ENCODE assay signal across 27 cellular contexts in the genomic region with DNA sequence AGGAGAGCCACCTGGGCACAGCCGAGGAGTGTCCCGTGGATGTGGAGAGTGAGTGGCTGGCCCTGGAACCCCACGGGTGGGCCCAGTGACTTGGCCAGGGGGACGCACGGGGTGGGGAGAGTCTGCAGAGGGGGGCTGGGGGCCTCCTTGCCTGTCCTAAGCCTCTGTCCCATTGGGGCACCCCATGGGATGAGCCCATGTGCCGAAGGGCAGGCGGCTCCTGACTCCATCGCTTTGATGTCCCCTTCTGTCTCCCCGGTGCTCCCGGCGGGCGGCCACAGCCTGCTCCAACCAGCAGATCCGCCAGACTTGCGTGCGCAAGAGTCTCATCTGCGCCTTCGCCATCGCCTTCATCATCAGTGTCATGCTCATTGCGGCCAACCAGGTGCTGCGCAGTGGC. TPM values are rescaled to one million over a fixed set of nuclear protein-coding genes. Genes with fewer than 3 reads are reported as not detected.
A peak's percentile ranks its signal among the peaks of the same experiment; 100 is the strongest.
DNase-seq lines count a peak whose midpoint lies in the region; ATAC-seq and TF ChIP-seq lines count a peak whose summit lies in the region.
"Had no signal": no experiment of that assay in that cellular context is flagged by ENCODE, and none has a peak within 500 bp of the region (broad histone marks: within the 10 kb centered on the region; RNA-seq: fewer than 3 reads in every experiment).

No MANE protein-coding gene starts in this region.

- H3K4me3 ChIP-seq in endodermal cell (ENCODE audit: low read length) (no peak overlapping the region), osteoblast (ENCODE audit: insufficient read depth, low read length) (no peak overlapping the region)
- H3K4me3 ChIP-seq: BLaER1, GM12878 had no signal

- H3K4me1 ChIP-seq in endodermal cell (ENCODE audit: control insufficient read depth, insufficient read depth, low read length) (no peaks in the 10 kb centered on the region), osteoblast (ENCODE audit: insufficient read depth, low read length) (no peaks in the 10 kb centered on the region)

- no peaks in the 10 kb centered on the region for H3K36me3 ChIP-seq in endodermal cell (ENCODE audit: control insufficient read depth, insufficient read depth, low read length)
- H3K36me3 ChIP-seq in osteoblast (ENCODE audit: insufficient read depth, low read length): no peaks in the 10 kb centered on the region
- H3K36me3 ChIP-seq: BE2C had no signal

- H4K20me1 ChIP-seq in osteoblast (ENCODE audit: insufficient read depth, low read length): no peaks in the 10 kb centered on the region

- no peaks in the 10 kb centered on the region for H3K79me2 ChIP-seq in osteoblast (ENCODE audit: insufficient read depth, low read length)

- TF ChIP-seq CTCF in endodermal cell (conservative IDR thresholded peaks at IDR 0.05) (no peak), osteoblast (IDR thresholded peaks at IDR 0.05; ENCODE audit: extremely low read depth, low read depth, low read length) (no peak)

- H3K9me3 Mint-ChIP-seq in IgD-negative memory B cell (no peaks in the 10 kb centered on the region), endodermal cell (no peaks in the 10 kb centered on the region)
- H3K9me3 Mint-ChIP-seq in stimulated activated memory B cell treated with anti-CD40 and anti-IgM and Interleukin-4, amounts not matched to agents 10 μg/mL and 1 μg/mL and 100 μg/mL, for 72 hours: no peaks in the 10 kb centered on the region
- no peaks in the 10 kb centered on the region for H3K9me3 Mint-ChIP-seq in natural killer cell treated with Interleukin-12 subunit alpha and Interleukin-12 subunit beta and Interleukin-15 and Interleukin-18, amount 100 ng/mL, for 72 hours
- H3K9me3 Mint-ChIP-seq: CD14-positive monocyte; CD4-positive, alpha-beta memory T cell; CD4-positive, CD25-positive, alpha-beta regulatory T cell; CD8-positive, alpha-beta memory T cell had no signal

- H3K27ac ChIP-seq in endodermal cell (ENCODE audit: low read depth, low read length) (no peak overlapping the region), osteoblast (ENCODE audit: low read depth, low read length) (no peak overlapping the region)
- H3K27ac ChIP-seq: BLaER1 had no signal

- H3K4me2 ChIP-seq in osteoblast (ENCODE audit: insufficient read depth, low read length): no peak overlapping the region
- H3K4me2 ChIP-seq: BLaER1 had no signal

- H3K36me3 Mint-ChIP-seq in IgD-negative memory B cell (no peaks in the 10 kb centered on the region), endodermal cell (ENCODE audit: low read depth) (no peaks in the 10 kb centered on the region)
- peaks cover 14% of the 10 kb centered on the region for H3K36me3 Mint-ChIP-seq in stimulated activated memory B cell treated with anti-CD40 and anti-IgM and Interleukin-4, amounts not matched to agents 10 μg/mL and 1 μg/mL and 100 μg/mL, for 72 hours
- no peaks in the 10 kb centered on the region for H3K36me3 Mint-ChIP-seq in natural killer cell treated with Interleukin-12 subunit alpha and Interleukin-12 subunit beta and Interleukin-15 and Interleukin-18, amount 100 ng/mL, for 72 hours

- peaks cover 5% of the 10 kb centered on the region for H3K27me3 Mint-ChIP-seq in IgD-negative memory B cell
- H3K27me3 Mint-ChIP-seq in endodermal cell (ENCODE audit: insufficient read depth): peaks cover 12% of the 10 kb centered on the region
- H3K27me3 Mint-ChIP-seq in stimulated activated memory B cell treated with anti-CD40 and anti-IgM and Interleukin-4, amounts not matched to agents 10 μg/mL and 1 μg/mL and 100 μg/mL, for 72 hours: no peaks in the 10 kb centered on the region
- no peaks in the 10 kb centered on the region for H3K27me3 Mint-ChIP-seq in natural killer cell treated with Interleukin-12 subunit alpha and Interleukin-12 subunit beta and Interleukin-15 and Interleukin-18, amount 100 ng/mL, for 72 hours
- H3K27me3 Mint-ChIP-seq: CD4-positive, alpha-beta memory T cell had no signal

- no peaks in the 10 kb centered on the region for H3K9me3 ChIP-seq in endodermal cell (ENCODE audit: control insufficient read depth, low read length)
- no peaks in the 10 kb centered on the region for H3K9me3 ChIP-seq in osteoblast (ENCODE audit: low read depth, low read length)
- H3K9me3 ChIP-seq: BE2C, BLaER1 had no signal

- H2AFZ ChIP-seq in osteoblast (ENCODE audit: low read length): no peak overlapping the region

- H3K4me3 Mint-ChIP-seq in IgD-negative memory B cell (no peak overlapping the region), endodermal cell (no peak overlapping the region)
- H3K4me3 Mint-ChIP-seq in stimulated activated memory B cell treated with anti-CD40 and anti-IgM and Interleukin-4, amounts not matched to agents 10 μg/mL and 1 μg/mL and 100 μg/mL, for 72 hours: no peak overlapping the region
- no peak overlapping the region for H3K4me3 Mint-ChIP-seq in natural killer cell treated with Interleukin-12 subunit alpha and Interleukin-12 subunit beta and Interleukin-15 and Interleukin-18, amount 100 ng/mL, for 72 hours
- H3K4me3 Mint-ChIP-seq: CD14-positive monocyte; CD4-positive, alpha-beta memory T cell; CD4-positive, CD25-positive, alpha-beta regulatory T cell; CD8-positive, alpha-beta memory T cell had no signal

- H3K4me1 Mint-ChIP-seq in IgD-negative memory B cell (no peaks in the 10 kb centered on the region), endodermal cell (peaks cover 8% of the 10 kb centered on the region)
- H3K4me1 Mint-ChIP-seq in stimulated activated memory B cell treated with anti-CD40 and anti-IgM and Interleukin-4, amounts not matched to agents 10 μg/mL and 1 μg/mL and 100 μg/mL, for 72 hours: peaks cover 12% of the 10 kb centered on the region
- H3K4me1 Mint-ChIP-seq in natural killer cell treated with Interleukin-12 subunit alpha and Interleukin-12 subunit beta and Interleukin-15 and Interleukin-18, amount 100 ng/mL, for 72 hours (ENCODE audit: low read depth in 2 of 2): no peaks in the 10 kb centered on the region
- H3K4me1 Mint-ChIP-seq: CD4-positive, alpha-beta memory T cell; CD4-positive, CD25-positive, alpha-beta regulatory T cell; CD8-positive, alpha-beta memory T cell had no signal

- H3K9ac ChIP-seq in endodermal cell (ENCODE audit: extremely low read depth, low read length, poor library complexity, severe bottlenecking): no peak overlapping the region
- H3K9ac ChIP-seq: BLaER1 had no signal

- H3K27ac Mint-ChIP-seq in IgD-negative memory B cell (peak overlapping the region in 2 of 3 donors; percentile 63 to 88), endodermal cell (no peak overlapping the region)
- H3K27ac Mint-ChIP-seq in stimulated activated memory B cell treated with anti-CD40 and anti-IgM and Interleukin-4, amounts not matched to agents 10 μg/mL and 1 μg/mL and 100 μg/mL, for 72 hours: no peak overlapping the region
- H3K27ac Mint-ChIP-seq in natural killer cell treated with Interleukin-12 subunit alpha and Interleukin-12 subunit beta and Interleukin-15 and Interleukin-18, amount 100 ng/mL, for 72 hours: no peak overlapping the region
- H3K27ac Mint-ChIP-seq: CD14-positive monocyte; CD4-positive, alpha-beta memory T cell; CD8-positive, alpha-beta memory T cell had no signal

- peak; percentile 44 for DNase-seq in endodermal cell
- DNase-seq in osteoblast (ENCODE audit: insufficient read length, low spot score, missing footprints): peak; percentile 58
- DNase-seq in NCI-H526 (lab: John Stamatoyannopoulos, UW): no peak
- no peak for DNase-seq in NCI-H82 (lab: John Stamatoyannopoulos, UW)
- DNase-seq in central memory CD4-positive, alpha-beta T cell: no peak
- no peak for DNase-seq in natural killer cell treated with Interleukin-12 subunit alpha and Interleukin-12 subunit beta and Interleukin-15 and Interleukin-18, amount 100 ng/mL, for 72 hours (ENCODE audit: low spot score)
- DNase-seq: 8988T; ACHN; BE2C; CD4-positive, CD25-positive, alpha-beta regulatory T cell; CD8-positive, alpha-beta memory T cell; COR-L47; DMS 273 treated with DMSO at 0.1 percent for 48 hours; DMS153; DMS53; DMS79; DND-41; EL; GDM1 had no signal

- ATAC-seq in stimulated activated memory B cell treated with anti-CD40 and anti-IgM and Interleukin-4, amounts not matched to agents 10 μg/mL and 1 μg/mL and 100 μg/mL, for 72 hours: peak; percentile 3
- ATAC-seq in natural killer cell treated with Interleukin-12 subunit alpha and Interleukin-12 subunit beta and Interleukin-15 and Interleukin-18, amount 100 ng/mL, for 72 hours: no peak
- ATAC-seq: GM12878 had no signal

- 93 to 99% methylated on average over 10 to 20 of the region's 20 CpGs for WGBS in endodermal cell (ENCODE audit: insufficient coverage in 1 of 2, insufficient read length in 1 of 2), 2 experiments

- H3K27me3 ChIP-seq in endodermal cell (ENCODE audit: control insufficient read depth, insufficient read depth, low read length, poor library complexity, severe bottlenecking) (peaks cover 9% of the 10 kb centered on the region), osteoblast (ENCODE audit: insufficient read depth, low read length) (peaks cover 6% of the 10 kb centered on the region)
- H3K27me3 ChIP-seq: BE2C had no signal

RNA-seq across cellular contexts. Expression of a gene that starts 9.4 kb away (rescaled TPM):
- 0.11 TPM for polyA plus RNA-seq in IgD-negative memory B cell
- total RNA-seq in endodermal cell: under 1 TPM in 1 of 2 donors, not detected in 1; 0.26 TPM
- polyA plus RNA-seq in endodermal cell (2013, experiment 1 of 2): 17.0 TPM
- polyA plus RNA-seq in endodermal cell (2013, experiment 2 of 2): 13.5 TPM
- total RNA-seq in osteoblast: not detected in 2 replicates
- total RNA-seq in natural killer cell treated with Interleukin-12 subunit alpha and Interleukin-12 subunit beta and Interleukin-15 and Interleukin-18, amount 100 ng/mL, for 72 hours: under 1 TPM; 0.07 to 0.17 TPM
- total RNA-seq: A673; CD4-positive, alpha-beta memory T cell had no signal
- polyA plus RNA-seq: AG04450; CD8-positive, alpha-beta memory T cell had no signal

RNA-seq across cellular contexts. Expression of a gene that starts 37.6 kb away (rescaled TPM):
- polyA plus RNA-seq in IgD-negative memory B cell: 49.8 TPM
- 10 to 100 TPM; 15.5 to 22.5 TPM for total RNA-seq in endodermal cell
- polyA plus RNA-seq in endodermal cell (2013, experiment 1 of 2): 25.9 TPM
- 22.2 TPM for polyA plus RNA-seq in endodermal cell (2013, experiment 2 of 2)
- total RNA-seq in osteoblast: 13.0 and 15.6 TPM in 2 replicates
- total RNA-seq in natural killer cell treated with Interleukin-12 subunit alpha and Interleukin-12 subunit beta and Interleukin-15 and Interleukin-18, amount 100 ng/mL, for 72 hours: 10 to 100 TPM; 17.3 to 34.4 TPM

RNA-seq across cellular contexts. Expression of a gene that starts 38.0 kb away (rescaled TPM):
- 255 TPM for polyA plus RNA-seq in IgD-negative memory B cell
- total RNA-seq in endodermal cell (100 to 1,000 TPM; 111 to 120 TPM), osteoblast (43.0 and 52.1 TPM in 2 replicates)
- polyA plus RNA-seq in endodermal cell (2013, experiment 1 of 2): 143 TPM
- 125 TPM for polyA plus RNA-seq in endodermal cell (2013, experiment 2 of 2)
- 10 to 100 TPM; 59.1 to 86.2 TPM for total RNA-seq in natural killer cell treated with Interleukin-12 subunit alpha and Interleukin-12 subunit beta and Interleukin-15 and Interleukin-18, amount 100 ng/mL, for 72 hours

Comparison
In these comparisons a context has a peak if more than half of its experiments do, and no peak if none do; other contexts are left out.
1. H3K27ac Mint-ChIP-seq: peak in IgD-negative memory B cell (2 of 3); none in endodermal cell (single experiment), stimulated activated memory B cell treated with anti-CD40 and anti-IgM and Interleukin-4, amounts not matched to agents 10 μg/mL and 1 μg/mL and 100 μg/mL, for 72 hours (single experiment) and natural killer cell treated with Interleukin-12 subunit alpha and Interleukin-12 subunit beta and Interleukin-15 and Interleukin-18, amount 100 ng/mL, for 72 hours (0 of 2).
2. DNase-seq: peak in endodermal cell (single experiment) and osteoblast (single experiment); none in NCI-H526 (0 of 2), NCI-H82 (single experiment), central memory CD4-positive, alpha-beta T cell (single experiment) and natural killer cell treated with Interleukin-12 subunit alpha and Interleukin-12 subunit beta and Interleukin-15 and Interleukin-18, amount 100 ng/mL, for 72 hours (single experiment).